In genomic region chr2:180195847-180196246, GRCh38 we compare ENCODE assay signal across 16 cellular contexts.
A peak's percentile ranks its signal among the peaks of the same experiment; 100 is the strongest.
DNase-seq lines count a peak whose midpoint lies in the region; ATAC-seq, FAIRE-seq and TF ChIP-seq lines count a peak whose summit lies in the region.
"Had no signal": no experiment of that assay in that cellular context is flagged by ENCODE, and none has a peak within 500 bp of the region (broad histone marks: within the 10 kb centered on the region; RNA-seq: fewer than 3 reads in every experiment).

No MANE protein-coding gene starts in this region.

- H2BK12ac ChIP-seq in H1 (ENCODE audit: low read depth, low read length) = no peak overlapping the region

- no peak overlapping the region for H3K14ac ChIP-seq in H1 (ENCODE audit: insufficient read length)

- H3K79me1 ChIP-seq in H1 (ENCODE audit: low read depth, low read length) = no peaks in the 10 kb centered on the region

- no peak overlapping the region for H3K27ac ChIP-seq in H1 (ENCODE audit: low read depth, low read length)
- H3K27ac ChIP-seq: 22Rv1, BLaER1, HL-60 had no signal

- CTCF ChIA-PET in H1 (lab: Charles Lee; ENCODE audit: partially characterized antibody) = no interaction called here

- no peak overlapping the region for H2AK5ac ChIP-seq in H1 (ENCODE audit: low read depth, low read length)

- no peak overlapping the region for H4K91ac ChIP-seq in H1 (replicated peaks; ENCODE audit: insufficient read length, low read length)

- no peak overlapping the region for H3K56ac ChIP-seq in H1 (replicated peaks; ENCODE audit: insufficient read length, low read depth, low read length)

- H2BK15ac ChIP-seq in H1 (ENCODE audit: low read length) = no peak overlapping the region

- H3K79me2 ChIP-seq in Loucy (ENCODE audit: insufficient read depth, low read length) (no peaks in the 10 kb centered on the region), H1 (ENCODE audit: control insufficient read depth in 1 of 2, insufficient read depth in 2 of 2, low read length in 2 of 2) (no peaks in the 10 kb centered on the region)

- H3F3A ChIP-seq in Loucy (ENCODE audit: low read depth) = no peaks in the 10 kb centered on the region

- H3K4me2 ChIP-seq in Loucy (ENCODE audit: low read depth, low read length, poor library complexity, severe bottlenecking) (peak overlapping the region; percentile 53), H1 (ENCODE audit: insufficient read depth in 1 of 2, low read depth in 2 of 2, low read length in 2 of 2) (no peak overlapping the region)

- ATAC-seq in activated CD4-positive, CD25-positive, alpha-beta regulatory T cell treated with anti-CD3 and anti-CD28 coated beads, Interleukin-2, amount 50 U/mL, for 24 hours = no peak
- ATAC-seq in sciatic nerve = no peak
- no peak for ATAC-seq in GM18909 (IDR thresholded peaks at IDR 0.05; ENCODE audit: poor library complexity, unreplicated experiment)
- ATAC-seq: K562 had no signal

- no peak overlapping the region for H2BK20ac ChIP-seq in H1 (ENCODE audit: low read length)

- H2AFZ ChIP-seq in Loucy (ENCODE audit: low read length) (peak overlapping the region; percentile 86), H1 (ENCODE audit: low read length) (no peak overlapping the region)

- no peak for TF ChIP-seq EP300 in H1 (IDR thresholded peaks at IDR 0.05; ENCODE audit: borderline replicate concordance in 1 of 2, low read depth in 2 of 2, low read length in 2 of 2)

- H3K18ac ChIP-seq in H1 (ENCODE audit: extremely low read depth, low read length) = peak overlapping the region; percentile 16; the same call in 1 of the 2 replicates

- H4K20me1 ChIP-seq in Loucy (ENCODE audit: insufficient read depth, low read length, poor library complexity, severe bottlenecking) = no peaks in the 10 kb centered on the region
- H4K20me1 ChIP-seq in H1 (replicated peaks in 1 of 2; ENCODE audit: control insufficient read depth in 1 of 2, insufficient read depth in 2 of 2, low read length in 2 of 2) = no peaks in the 10 kb centered on the region
- H4K20me1 ChIP-seq: BLaER1 had no signal

- H3K9me3 ChIP-seq in Loucy (ENCODE audit: insufficient read depth, low read depth, low read length) (no peaks in the 10 kb centered on the region), H1 (ENCODE audit: insufficient read depth in 2 of 2, low read depth in 1 of 2, low read length in 1 of 2) (no peaks in the 10 kb centered on the region)
- H3K9me3 ChIP-seq: BLaER1, Caco-2 had no signal

- no peak for TF ChIP-seq RAD21 in H1 (IDR thresholded peaks at IDR 0.05 in 1 of 2, conservative IDR thresholded peaks at IDR 0.05 in 1 of 2; ENCODE audit: low read depth in 2 of 2, low read length in 2 of 2)

- intact Hi-C loops in sciatic nerve (cut with DNase I) = no loop called here

- H4K5ac ChIP-seq in H1 (ENCODE audit: insufficient read length, low read depth, low read length) = no peak overlapping the region

- no peak for TF ChIP-seq POLR2A in H1 (IDR thresholded peaks at IDR 0.05; ENCODE audit: control extremely low read depth in 1 of 2, low read depth in 2 of 2, low read length in 2 of 2)

- H3K9ac ChIP-seq in Loucy (ENCODE audit: low read depth, low read length, poor library complexity, severe bottlenecking) (no peak overlapping the region), H1 (replicated peaks in 1 of 4; ENCODE audit: extremely low read depth in 1 of 4, low read depth in 3 of 4, low read length in 3 of 4) (no peak overlapping the region)
- H3K9ac ChIP-seq: BLaER1 had no signal

- peak overlapping the region; percentile 75 for H2BK120ac ChIP-seq in H1 (replicated peaks; ENCODE audit: low read depth, low read length)

- H3K4me3 ChIP-seq in Loucy (ENCODE audit: low read length, poor library complexity, severe bottlenecking) = no peak overlapping the region
- H3K4me3 ChIP-seq in H1 (ENCODE audit: extremely low read depth in 1 of 4, insufficient read depth in 2 of 4, low read depth in 3 of 4, low read length in 4 of 4) = no peak overlapping the region
- H3K4me3 ChIP-seq: BLaER1, K562 had no signal

- H3K4me1 ChIP-seq in Loucy (ENCODE audit: insufficient read depth, low read length, poor library complexity, severe bottlenecking) = no peaks in the 10 kb centered on the region
- peaks cover 0 to 8% (median 3%) of the 10 kb centered on the region in 4 experiments; a peak in 4 of 7 replicates for H3K4me1 ChIP-seq in H1 (replicated peaks in 1 of 4; ENCODE audit: control insufficient read depth in 3 of 4, insufficient read depth in 4 of 4, low read length in 3 of 4)
- H3K4me1 ChIP-seq: BLaER1, Caco-2 had no signal

- no peak for TF ChIP-seq CTCF in Loucy (conservative IDR thresholded peaks at IDR 0.05; ENCODE audit: low read length)
- no peak for TF ChIP-seq CTCF in H1 (IDR thresholded peaks at IDR 0.05; ENCODE audit: control extremely low read depth in 1 of 3, insufficient read depth in 1 of 3, low read depth in 1 of 3, low read length in 3 of 3)

- POLR2A ChIA-PET in H1 (lab: Charles Lee; ENCODE audit: partially characterized antibody) = no interaction called here

- no peak overlapping the region for H2BK5ac ChIP-seq in H1 (ENCODE audit: low read depth, low read length)

- H3K23ac ChIP-seq in H1 (ENCODE audit: insufficient read length) = no peak overlapping the region

- H4K8ac ChIP-seq in H1 (ENCODE audit: extremely low read depth, insufficient read depth, low read length) = no peak overlapping the region

- no peaks in the 10 kb centered on the region for H3K36me3 ChIP-seq in Loucy (ENCODE audit: insufficient read depth, low read length)
- H3K36me3 ChIP-seq in H1 (ENCODE audit: control insufficient read depth in 2 of 4, insufficient read depth in 4 of 4, low read length in 3 of 4) = no peaks in the 10 kb centered on the region
- H3K36me3 ChIP-seq: BLaER1 had no signal

- H3K4ac ChIP-seq in H1 (replicated peaks; ENCODE audit: insufficient read length, low read depth, low read length) = no peak overlapping the region

- H3K9me2 ChIP-seq in Loucy (replicated peaks; ENCODE audit: low read depth, low read length) = no peaks in the 10 kb centered on the region

- no peaks in the 10 kb centered on the region for H3K23me2 ChIP-seq in H1 (ENCODE audit: low read depth, low read length)

- no peak for FAIRE-seq in H1 (lab: Jason Lieb, UNC)
- FAIRE-seq: GM12891, K562 had no signal

- DNase-seq in DMS53 (lab: John Stamatoyannopoulos, UW) (peak; percentile 26), DMS53 treated with DMSO at 0.1 percent for 48 hours (lab: John Stamatoyannopoulos, UW; ENCODE audit: unreplicated experiment) (no peak), H1 (ENCODE audit: low read depth in 1 of 2, low spot score in 2 of 2) (no peak), sciatic nerve (ENCODE audit: low spot score) (no peak), NCI-H446 treated with DMSO at 0.1 percent for 48 hours (lab: John Stamatoyannopoulos, UW) (no peak)
- DNase-seq: Caco-2; CD8-positive, alpha-beta memory T cell; Karpas-422 had no signal

- no peaks in the 10 kb centered on the region for H3K27me3 ChIP-seq in Loucy (ENCODE audit: insufficient read depth, low read length, poor library complexity, severe bottlenecking)
- H3K27me3 ChIP-seq in H1 (replicated peaks in 1 of 4; ENCODE audit: control insufficient read depth in 3 of 4, extremely low read depth in 1 of 4, insufficient read depth in 3 of 4, low read length in 3 of 4) = no peaks in the 10 kb centered on the region
- H3K27me3 ChIP-seq: BLaER1 had no signal

TF ChIP-seq in H1, 55 proteins besides CTCF, POLR2A, EP300 and RAD21:
- TF ChIP-seq GABPA (IDR thresholded peaks at IDR 0.05; ENCODE audit: borderline replicate concordance, insufficient read depth, low read length) = no peak
